8 cellular contexts compared by ENCODE assay signal in genomic region chr13:102773441-102774209, GRCh38. TPM values are rescaled to one million over a fixed set of nuclear protein-coding genes. Genes with fewer than 3 reads are reported as not detected.
DNase-seq lines count a peak whose midpoint lies in the region; ATAC-seq and TF ChIP-seq lines count a peak whose summit lies in the region.

TEX30 (minus strand) TSS chr13:102773786; CDS start chr13:102770026, 3,760 bp downstream.

- peak; percentile 90 for ATAC-seq in GM21529 (IDR thresholded peaks at IDR 0.05; ENCODE audit: unreplicated experiment)
- ATAC-seq in activated T-cell treated with anti-CD3 and anti-CD28 coated beads, Interleukin-2, amount 50 U/mL, for 72 hours (replicated peaks in 1 of 2), result peak; percentile 95

- H3K4me1 ChIP-seq in Peyer's patch, result peaks cover 0 to 11% (median 3%) of the 10 kb centered on the region in 4 donors
- peaks cover 11 to 21% (median 14%) of the 10 kb centered on the region in 4 donors for H3K4me1 ChIP-seq in esophagus muscularis mucosa

- H3K9me3 ChIP-seq in Peyer's patch (no peaks in the 10 kb centered on the region), esophagus muscularis mucosa (no peaks in the 10 kb centered on the region)

- H3K36me3 ChIP-seq in Peyer's patch (no peaks in the 10 kb centered on the region), esophagus muscularis mucosa (no peaks in the 10 kb centered on the region)

- H3K27ac Mint-ChIP-seq in activated T-cell treated with anti-CD3 and anti-CD28 coated beads, Interleukin-2, amount 50 U/mL, for 72 hours, result peak within 1 kb of the TSS; percentile 92

- no peaks in the 10 kb centered on the region for H3K9me3 Mint-ChIP-seq in activated T-cell treated with anti-CD3 and anti-CD28 coated beads, Interleukin-2, amount 50 U/mL, for 72 hours

- peak; percentile 83 for DNase-seq in DMS53 (lab: John Stamatoyannopoulos, UW)
- peak; percentile 56 for DNase-seq in HuH-7.5 (ENCODE audit: low spot score)
- DNase-seq in Peyer's patch, result peak; percentile 73 to 92 (median 91)
- DNase-seq in activated T-cell treated with anti-CD3 and anti-CD28 coated beads, Interleukin-2, amount 50 U/mL, for 72 hours, result peak; percentile 90 to 94
- DNase-seq in esophagus muscularis mucosa (ENCODE audit: extremely low spot score), result peak; percentile 92
- DNase-seq in myocyte (ENCODE audit: low read depth), result peak; percentile 86
- peak; percentile 71 to 85 for DNase-seq in stimulated activated CD8-positive, alpha-beta memory T cell treated with anti-CD3 and anti-CD28 coated beads, Interleukin-7, amount 100 ng/mL, for 48 hours (ENCODE audit: extremely low read depth in 1 of 2, low read depth in 1 of 2)

- H3K4me3 ChIP-seq in Peyer's patch (peak within 1 kb of the TSS; percentile 60 to 90 (median 64)), esophagus muscularis mucosa (peak within 1 kb of the TSS; percentile 75 to 91 (median 86))

- peak within 1 kb of the TSS; percentile 72 to 88 (median 81) for H3K27ac ChIP-seq in Peyer's patch
- peak within 1 kb of the TSS; percentile 82 to 91 (median 85) for H3K27ac ChIP-seq in esophagus muscularis mucosa (replicated peaks in 1 of 4)

- peak; percentile 78 to 84 for TF ChIP-seq POLR2A in Peyer's patch (IDR thresholded peaks at IDR 0.05)
- TF ChIP-seq POLR2A in esophagus muscularis mucosa (IDR thresholded peaks at IDR 0.05; ENCODE audit: low read depth), result peak; percentile 57

- peak within 1 kb of the TSS; percentile 81 to 91 for H3K4me3 Mint-ChIP-seq in activated T-cell treated with anti-CD3 and anti-CD28 coated beads, Interleukin-2, amount 50 U/mL, for 72 hours

- H3K27me3 ChIP-seq in Peyer's patch (no peaks in the 10 kb centered on the region), esophagus muscularis mucosa (no peaks in the 10 kb centered on the region)

- no peaks in the 10 kb centered on the region for H3K27me3 Mint-ChIP-seq in activated T-cell treated with anti-CD3 and anti-CD28 coated beads, Interleukin-2, amount 50 U/mL, for 72 hours (ENCODE audit: low read depth)

- intact Hi-C loops in esophagus muscularis mucosa (cut with DNase I), result loop anchor here (2.0 to 5.0 kb wide), 3 partner anchors 27 to 175 kb away; partner anchors contain the start of gene ERCC5

- no peak for TF ChIP-seq EP300 in esophagus muscularis mucosa (IDR thresholded peaks at IDR 0.05)

- H3K4me1 Mint-ChIP-seq in activated T-cell treated with anti-CD3 and anti-CD28 coated beads, Interleukin-2, amount 50 U/mL, for 72 hours (ENCODE audit: low read depth), result peaks cover 59% of the 10 kb centered on the region

- WGBS in esophagus muscularis mucosa, result 27% methylated on average over 6 of the region's 85 CpGs

- H3K36me3 Mint-ChIP-seq in activated T-cell treated with anti-CD3 and anti-CD28 coated beads, Interleukin-2, amount 50 U/mL, for 72 hours (ENCODE audit: insufficient read depth in 2 of 2), result peaks cover 0 to 1% of the 10 kb centered on the region in 2 donors

- TF ChIP-seq CTCF in Peyer's patch (IDR thresholded peaks at IDR 0.05) (peak in 2 of 6 experiments; percentile 14 to 36), esophagus muscularis mucosa (IDR thresholded peaks at IDR 0.05) (peak in 2 of 3 experiments; percentile 25 to 27)

RNA-seq across cellular contexts. Expression of gene TEX30, which starts in this region (rescaled TPM):
- total RNA-seq in Peyer's patch (10 to 100 TPM in 1 of 4 donors, 1 to 10 TPM in 2, not detected in 1; 2.4 to 11.0 (median 4.8) TPM), esophagus muscularis mucosa (10 to 100 TPM in 1 of 4 donors, 1 to 10 TPM in 3; 5.1 to 12.5 (median 8.0) TPM), myocyte (11.6 and 17.6 TPM in 2 replicates)
- 10 to 100 TPM; 25.1 to 34.0 TPM for total RNA-seq in activated T-cell treated with anti-CD3 and anti-CD28 coated beads, Interleukin-2, amount 50 U/mL, for 72 hours
- polyA plus RNA-seq in myocyte (2012), result 3.9 TPM

Comparison
In these comparisons a context has a peak if more than half of its experiments do, and no peak if none do; other contexts are left out.
1. Peak in every context shown above with its lines: DNase-seq, ATAC-seq, H3K4me3 ChIP-seq and H3K27ac ChIP-seq.